In genomic region chr4:121277194-121278105, GRCh38 we compare ENCODE assay signal across 7 cellular contexts.
DNase-seq lines count a peak whose midpoint lies in the region; ATAC-seq and TF ChIP-seq lines count a peak whose summit lies in the region.

No MANE protein-coding gene starts in this region.

- peaks cover 3% of the 10 kb centered on the region for H3K9me3 Mint-ChIP-seq in osteocyte (ENCODE audit: unreplicated experiment)

- no peaks in the 10 kb centered on the region for H3K27me3 ChIP-seq in lung (ENCODE audit: control insufficient read depth, insufficient read depth)

- no peaks in the 10 kb centered on the region for H3K36me3 ChIP-seq in lung (ENCODE audit: control insufficient read depth in 2 of 2, insufficient read depth in 2 of 2, low read length in 2 of 2)

- H3K4me3 Mint-ChIP-seq in osteocyte (ENCODE audit: unreplicated experiment) = no peak overlapping the region

- CTCF ChIA-PET in RWPE1 (lab: Yijun Ruan, JAX) = interaction anchor here (1.0 kb wide), 1 partner anchor 93 kb away, joined by 4 read pairs; no protein-coding TSS in a partner anchor

- H3K36me3 Mint-ChIP-seq in osteocyte (ENCODE audit: unreplicated experiment) = no peaks in the 10 kb centered on the region

- H3K9me3 ChIP-seq in lung (ENCODE audit: control insufficient read depth in 2 of 2, insufficient read depth in 1 of 2, low read length in 1 of 2) = no peaks in the 10 kb centered on the region

- ATAC-seq in GM18867 (IDR thresholded peaks at IDR 0.05; ENCODE audit: unreplicated experiment) = peak; percentile 59
- ATAC-seq in HG02852 (IDR thresholded peaks at IDR 0.05; ENCODE audit: unreplicated experiment) = peak; percentile 25
- peak; percentile 24 for ATAC-seq in lung (ENCODE audit: insufficient read depth, low FRiP score)

- H3K27ac Mint-ChIP-seq in osteocyte (ENCODE audit: unreplicated experiment) = no peak overlapping the region

- DNase-seq in RWPE1 (ENCODE audit: low spot score) (peak; percentile 13), lung (ENCODE audit: low spot score) (no peak), mesenteric fat pad (ENCODE audit: low spot score) (no peak), osteocyte (ENCODE audit: extremely low spot score, unreplicated experiment) (no peak), kidney glomerular epithelial cell (lab: John Stamatoyannopoulos, UW) (no peak)

- TF ChIP-seq CTCF in RWPE1 (conservative IDR thresholded peaks at IDR 0.05; ENCODE audit: low read depth) (no peak), lung (IDR thresholded peaks at IDR 0.05; ENCODE audit: control extremely low read depth, extremely low read depth) (no peak), osteocyte (IDR thresholded peaks at IDR 0.05) (no peak)

- no peak overlapping the region for H3K27ac ChIP-seq in RWPE1
- no peak overlapping the region for H3K27ac ChIP-seq in lung (ENCODE audit: low read depth in 1 of 2, low read length in 1 of 2)

- H3K4me1 ChIP-seq in lung (ENCODE audit: control insufficient read depth in 2 of 2, insufficient read depth in 2 of 2, low read length in 2 of 2) = no peaks in the 10 kb centered on the region

- no peaks in the 10 kb centered on the region for H3K4me1 Mint-ChIP-seq in osteocyte (ENCODE audit: unreplicated experiment)

- 70 to 86% methylated on average over 5 of the region's 5 CpGs for WGBS in lung, 2 donors

- POLR2A ChIA-PET in RWPE1 (lab: Yijun Ruan, JAX; ENCODE audit: low non-redundant PET) = no interaction called here

- no peak overlapping the region for H3K4me3 ChIP-seq in lung

- peaks cover 5% of the 10 kb centered on the region for H3K27me3 Mint-ChIP-seq in osteocyte (ENCODE audit: unreplicated experiment)
